22 cellular contexts compared by ENCODE assay signal in genomic region chr1:24373710-24374109, GRCh38. TPM values are rescaled to one million over a fixed set of nuclear protein-coding genes. Genes with fewer than 3 reads are reported as not detected.
A peak's percentile ranks its signal among the peaks of the same experiment; 100 is the strongest.
DNase-seq lines count a peak whose midpoint lies in the region; ATAC-seq and TF ChIP-seq lines count a peak whose summit lies in the region.
"Had no signal": no experiment of that assay in that cellular context is flagged by ENCODE, and none has a peak within 500 bp of the region (broad histone marks: within the 10 kb centered on the region; RNA-seq: fewer than 3 reads in every experiment).

No MANE protein-coding gene starts in this region.

- peak overlapping the region in 3 of 4 donors; percentile 13 to 87 (median 43) for H3K4me3 Mint-ChIP-seq in IgD-negative memory B cell
- H3K4me3 Mint-ChIP-seq: naive thymus-derived CD4-positive, alpha-beta T cell; stimulated activated naive CD8-positive, alpha-beta T cell treated with anti-CD3 and anti-CD28 coated beads, Interleukin-15, Interleukin-2, amounts not matched to agents 100 ng/mL and 50 ng/mL, for 24 hours; T-cell had no signal

- POLR2A ChIA-PET in RWPE1 (lab: Yijun Ruan, JAX; ENCODE audit: low non-redundant PET), result interaction anchor here (0.5 kb wide), 1 partner anchor 17 kb away, joined by 3 read pairs; no protein-coding TSS in a partner anchor

- no peaks in the 10 kb centered on the region for H3K9me3 ChIP-seq in esophagus squamous epithelium
- H3K9me3 ChIP-seq in thymus (ENCODE audit: control insufficient read depth), result no peaks in the 10 kb centered on the region
- H3K9me3 ChIP-seq: esophagus muscularis mucosa, pancreas, sigmoid colon, transverse colon had no signal

- H3K27me3 ChIP-seq in esophagus squamous epithelium, result no peaks in the 10 kb centered on the region
- H3K27me3 ChIP-seq in thymus (ENCODE audit: control insufficient read depth, insufficient read depth), result no peaks in the 10 kb centered on the region
- H3K27me3 ChIP-seq: dorsolateral prefrontal cortex, esophagus muscularis mucosa, pancreas, sigmoid colon, transverse colon had no signal

- no peak for ATAC-seq in HG03378 (IDR thresholded peaks at IDR 0.05; ENCODE audit: unreplicated experiment)
- ATAC-seq: pancreas had no signal

- H3K36me3 Mint-ChIP-seq in IgD-negative memory B cell, result peaks cover 4% of the 10 kb centered on the region

- peaks cover 12 to 32% (median 15%) of the 10 kb centered on the region in 3 donors for H3K4me1 Mint-ChIP-seq in IgD-negative memory B cell
- H3K4me1 Mint-ChIP-seq: naive thymus-derived CD4-positive, alpha-beta T cell; T-cell had no signal

- CTCF ChIA-PET in RWPE1 (lab: Yijun Ruan, JAX), result interaction anchor here (0.7 to 1.0 kb wide), 2 partner anchors 17 to 49 kb away, joined by 3 read pairs; no protein-coding TSS in a partner anchor

- H3K27ac ChIP-seq in RWPE1 (peak overlapping the region; percentile 93), esophagus squamous epithelium (peak overlapping the region; percentile 88 to 91 (median 89)), thymus (ENCODE audit: low read depth) (peak overlapping the region; percentile 0)
- H3K27ac ChIP-seq: esophagus muscularis mucosa, pancreas, sigmoid colon, transverse colon had no signal

- intact Hi-C loops in esophagus squamous epithelium (cut with DNase I), result no loop called here

- TF ChIP-seq POLR2A in esophagus squamous epithelium (IDR thresholded peaks at IDR 0.05), result no peak

- TF ChIP-seq CTCF in RWPE1 (conservative IDR thresholded peaks at IDR 0.05; ENCODE audit: low read depth), result no peak
- TF ChIP-seq CTCF in esophagus squamous epithelium (IDR thresholded peaks at IDR 0.05), result no peak

- no peaks in the 10 kb centered on the region for H3K36me3 ChIP-seq in esophagus squamous epithelium
- H3K36me3 ChIP-seq in thymus (ENCODE audit: control insufficient read depth, insufficient read depth), result no peaks in the 10 kb centered on the region
- H3K36me3 ChIP-seq: transverse colon had no signal

- DNase-seq in RWPE1 (ENCODE audit: low spot score), result no peak
- DNase-seq in esophagus squamous epithelium (lab: John Stamatoyannopoulos, UW), result no peak
- no peak for DNase-seq in RPMI8226
- no peak for DNase-seq in DMS79 treated with DMSO at 0.1 percent for 48 hours (lab: John Stamatoyannopoulos, UW)
- DNase-seq: activated CD8-positive, alpha-beta memory T cell treated with anti-CD3 and anti-CD28 coated beads, Interleukin-2, amount 50 U/mL, for 4 hours; activated naive CD4-positive, alpha-beta T cell; amygdala; central memory CD4-positive, alpha-beta T cell; dorsolateral prefrontal cortex; naive thymus-derived CD4-positive, alpha-beta T cell; NCI-H1436; NCI-H526 treated with DMSO at 0.1 percent for 48 hours; pancreas; SIG-M5; sigmoid colon; T-cell; transverse colon had no signal

- WGBS in esophagus squamous epithelium, 2 donors, result 7 to 32% methylated on average over 2 to 8 of the region's 8 CpGs
- WGBS in thymus, result 95% methylated on average over 8 of the region's 8 CpGs

- no peaks in the 10 kb centered on the region for H3K27me3 Mint-ChIP-seq in IgD-negative memory B cell
- H3K27me3 Mint-ChIP-seq: naive thymus-derived CD4-positive, alpha-beta T cell; stimulated activated naive CD8-positive, alpha-beta T cell treated with anti-CD3 and anti-CD28 coated beads, Interleukin-15, Interleukin-2, amounts not matched to agents 100 ng/mL and 50 ng/mL, for 24 hours; T-cell had no signal

- H3K9me3 Mint-ChIP-seq in IgD-negative memory B cell, result no peaks in the 10 kb centered on the region
- H3K9me3 Mint-ChIP-seq: naive thymus-derived CD4-positive, alpha-beta T cell; stimulated activated naive CD8-positive, alpha-beta T cell treated with anti-CD3 and anti-CD28 coated beads, Interleukin-15, Interleukin-2, amounts not matched to agents 100 ng/mL and 50 ng/mL, for 24 hours; T-cell had no signal

- H3K4me3 ChIP-seq in esophagus squamous epithelium, result no peak overlapping the region
- H3K4me3 ChIP-seq in thymus (ENCODE audit: low read length), result no peak overlapping the region
- H3K4me3 ChIP-seq: dorsolateral prefrontal cortex, esophagus muscularis mucosa, pancreas, sigmoid colon, transverse colon had no signal

- H3K27ac Mint-ChIP-seq in IgD-negative memory B cell, result peak overlapping the region; percentile 85 to 96 (median 92)
- H3K27ac Mint-ChIP-seq: stimulated activated naive CD8-positive, alpha-beta T cell treated with anti-CD3 and anti-CD28 coated beads, Interleukin-15, Interleukin-2, amounts not matched to agents 100 ng/mL and 50 ng/mL, for 24 hours; T-cell had no signal

- H3K4me1 ChIP-seq in esophagus squamous epithelium (peaks cover 7 to 68% (median 22%) of the 10 kb centered on the region in 3 donors), thymus (ENCODE audit: control insufficient read depth, insufficient read depth, low read length) (no peaks in the 10 kb centered on the region)
- H3K4me1 ChIP-seq: esophagus muscularis mucosa, pancreas, sigmoid colon, transverse colon had no signal

RNA-seq across cellular contexts. Expression of gene STPG1, which starts 39.9 kb away (rescaled TPM):
- polyA plus RNA-seq in IgD-negative memory B cell, result 5.8 TPM
- 1 to 10 TPM; 2.6 to 6.9 (median 5.6) TPM for total RNA-seq in esophagus squamous epithelium
- polyA plus RNA-seq in thymus, result 3.5 TPM

RNA-seq across cellular contexts. Expression of gene NIPAL3, which starts 41.9 kb away (rescaled TPM):
- polyA plus RNA-seq in IgD-negative memory B cell (36.3 TPM), thymus (9.2 TPM)
- 10 to 100 TPM; 25.0 to 36.5 (median 31.3) TPM for total RNA-seq in esophagus squamous epithelium

RNA-seq across cellular contexts. Expression of gene GRHL3, which starts 54.6 kb away (rescaled TPM):
- polyA plus RNA-seq in IgD-negative memory B cell (not detected), thymus (3.2 TPM)
- 100 to 1,000 TPM in 2 of 4 donors, 10 to 100 TPM in 2; 77.6 to 179 (median 115) TPM for total RNA-seq in esophagus squamous epithelium
- total RNA-seq: esophagus muscularis mucosa; naive thymus-derived CD4-positive, alpha-beta T cell; sigmoid colon; T-cell; transverse colon had no signal
- polyA plus RNA-seq: naive thymus-derived CD4-positive, alpha-beta T cell had no signal

Comparison
In these comparisons a context has a peak if more than half of its experiments do, and no peak if none do; other contexts are left out.
1. H3K27ac ChIP-seq: peak in every context shown above with its lines; median percentile 93 in RWPE1; 89 in esophagus squamous epithelium; 0 in thymus.